22 cellular contexts compared by ENCODE assay signal in genomic region chr21:40099809-40100208, GRCh38.
DNase-seq lines count a peak whose midpoint lies in the region; ATAC-seq, FAIRE-seq and TF ChIP-seq lines count a peak whose summit lies in the region.
"Had no signal": no experiment of that assay in that cellular context is flagged by ENCODE, and none has a peak within 500 bp of the region (broad histone marks: within the 10 kb centered on the region; RNA-seq: fewer than 3 reads in every experiment).

No MANE protein-coding gene starts in this region.

- H3K4me3 Mint-ChIP-seq in naive thymus-derived CD8-positive, alpha-beta T cell: no peak overlapping the region
- H3K4me3 Mint-ChIP-seq: B cell; CD4-positive, CD25-positive, alpha-beta regulatory T cell; CD8-positive, alpha-beta T cell had no signal

- CTCF ChIA-PET in H1 (lab: Charles Lee; ENCODE audit: partially characterized antibody): interaction anchor here (1.7 kb wide), 1 partner anchor 9 kb away, joined by 4 read pairs; no protein-coding TSS in a partner anchor

- no peak overlapping the region for H2BK120ac ChIP-seq in H1 (replicated peaks; ENCODE audit: low read depth, low read length)

- H3K4me1 ChIP-seq in H1 (replicated peaks in 1 of 4; ENCODE audit: control insufficient read depth in 3 of 4, insufficient read depth in 4 of 4, low read length in 3 of 4): peaks cover 0 to 4% (median 0%) of the 10 kb centered on the region in 4 experiments; a peak in 1 of 7 replicates
- H3K4me1 ChIP-seq: BLaER1, Caco-2 had no signal

- H3K56ac ChIP-seq in H1 (replicated peaks; ENCODE audit: insufficient read length, low read depth, low read length): no peak overlapping the region

- FAIRE-seq in H1 (lab: Jason Lieb, UNC): no peak
- FAIRE-seq: A204.1, G401.6, GM12892, H54 had no signal

- H3K36me3 ChIP-seq in H1 (ENCODE audit: control insufficient read depth in 2 of 4, insufficient read depth in 4 of 4, low read length in 3 of 4): no peaks in the 10 kb centered on the region
- H3K36me3 ChIP-seq: BLaER1 had no signal

- POLR2A ChIA-PET in H1 (lab: Charles Lee; ENCODE audit: partially characterized antibody): no interaction called here
- POLR2A ChIA-PET in naive thymus-derived CD8-positive, alpha-beta T cell (lab: Charles Lee): no interaction called here

- no peak overlapping the region for H2BK15ac ChIP-seq in H1 (ENCODE audit: low read length)

- H3K27ac ChIP-seq in H1 (ENCODE audit: low read depth, low read length): no peak overlapping the region
- H3K27ac ChIP-seq: 22Rv1, BLaER1, C4-2B, GM23248 had no signal

- no peak overlapping the region for H3K4ac ChIP-seq in H1 (replicated peaks; ENCODE audit: insufficient read length, low read depth, low read length)

- 97% methylated on average over 3 of the region's 3 CpGs; no CpG with 5 or more reads in 1 of the 2 experiments for WGBS in H1 (ENCODE audit: extremely low coverage in 1 of 2, insufficient coverage in 1 of 2, insufficient read length in 1 of 2, insufficient replicate concordance in 2 of 2, low coverage in 1 of 2, low lambda C conversion rate in 2 of 2, missing lambda C conversion rate in 1 of 2), 2 experiments

- H3K4me3 ChIP-seq in H1 (ENCODE audit: extremely low read depth in 1 of 4, insufficient read depth in 2 of 4, low read depth in 3 of 4, low read length in 4 of 4): no peak overlapping the region
- H3K4me3 ChIP-seq: BLaER1, GM23248 had no signal

- H4K8ac ChIP-seq in H1 (ENCODE audit: extremely low read depth, insufficient read depth, low read length): no peak overlapping the region

- no peak overlapping the region for H2BK5ac ChIP-seq in H1 (ENCODE audit: low read depth, low read length)

- no peak overlapping the region for H4K5ac ChIP-seq in H1 (ENCODE audit: insufficient read length, low read depth, low read length)

- H3K27me3 Mint-ChIP-seq in naive thymus-derived CD8-positive, alpha-beta T cell: peaks cover 0 to 8% (median 3%) of the 10 kb centered on the region in 5 donors
- H3K27me3 Mint-ChIP-seq: B cell; CD4-positive, CD25-positive, alpha-beta regulatory T cell had no signal

- no peak overlapping the region for H3K9ac ChIP-seq in H1 (replicated peaks in 1 of 4; ENCODE audit: extremely low read depth in 1 of 4, low read depth in 3 of 4, low read length in 3 of 4)
- H3K9ac ChIP-seq: BLaER1, GM23248 had no signal

- no peak for TF ChIP-seq RAD21 in H1 (IDR thresholded peaks at IDR 0.05 in 1 of 2, conservative IDR thresholded peaks at IDR 0.05 in 1 of 2; ENCODE audit: low read depth in 2 of 2, low read length in 2 of 2)

- H3K27ac Mint-ChIP-seq in naive thymus-derived CD8-positive, alpha-beta T cell: no peak overlapping the region
- H3K27ac Mint-ChIP-seq: B cell; CD4-positive, CD25-positive, alpha-beta regulatory T cell; CD8-positive, alpha-beta T cell had no signal

- H2BK12ac ChIP-seq in H1 (ENCODE audit: low read depth, low read length): no peak overlapping the region

- H3K4me2 ChIP-seq in H1 (ENCODE audit: insufficient read depth in 1 of 2, low read depth in 2 of 2, low read length in 2 of 2): no peak overlapping the region
- H3K4me2 ChIP-seq: BLaER1 had no signal

- no peak for TF ChIP-seq EP300 in H1 (IDR thresholded peaks at IDR 0.05; ENCODE audit: borderline replicate concordance in 1 of 2, low read depth in 2 of 2, low read length in 2 of 2)

- H4K91ac ChIP-seq in H1 (replicated peaks; ENCODE audit: insufficient read length, low read length): no peak overlapping the region

- H2AFZ ChIP-seq in H1 (ENCODE audit: low read length): peak overlapping the region; percentile 67
- H2AFZ ChIP-seq: GM23248 had no signal

- no peak overlapping the region for H3K14ac ChIP-seq in H1 (ENCODE audit: insufficient read length)

- no peak overlapping the region for H3K18ac ChIP-seq in H1 (ENCODE audit: extremely low read depth, low read length)

- no peaks in the 10 kb centered on the region for H3K79me2 ChIP-seq in H1 (ENCODE audit: control insufficient read depth in 1 of 2, insufficient read depth in 2 of 2, low read length in 2 of 2)

- no peaks in the 10 kb centered on the region for H3K9me3 ChIP-seq in H1 (ENCODE audit: insufficient read depth in 2 of 2, low read depth in 1 of 2, low read length in 1 of 2)
- H3K9me3 ChIP-seq: Caco-2 had no signal

- no peak overlapping the region for H2BK20ac ChIP-seq in H1 (ENCODE audit: low read length)

- no peak overlapping the region for H2AK5ac ChIP-seq in H1 (ENCODE audit: low read depth, low read length)

- no peaks in the 10 kb centered on the region for H3K79me1 ChIP-seq in H1 (ENCODE audit: low read depth, low read length)

- no peak for TF ChIP-seq POLR2A in H1 (IDR thresholded peaks at IDR 0.05; ENCODE audit: control extremely low read depth in 1 of 2, low read depth in 2 of 2, low read length in 2 of 2)

- peaks cover 0 to 21% (median 10%) of the 10 kb centered on the region in 9 donors for H3K9me3 Mint-ChIP-seq in naive thymus-derived CD8-positive, alpha-beta T cell

- H4K20me1 ChIP-seq in H1 (replicated peaks in 1 of 2; ENCODE audit: control insufficient read depth in 1 of 2, insufficient read depth in 2 of 2, low read length in 2 of 2): no peaks in the 10 kb centered on the region
- H4K20me1 ChIP-seq: BLaER1 had no signal

- TF ChIP-seq CTCF in H1 (IDR thresholded peaks at IDR 0.05; ENCODE audit: control extremely low read depth in 1 of 3, insufficient read depth in 1 of 3, low read depth in 1 of 3, low read length in 3 of 3): no peak

- H3K27me3 ChIP-seq in H1 (replicated peaks in 1 of 4; ENCODE audit: control insufficient read depth in 3 of 4, extremely low read depth in 1 of 4, insufficient read depth in 3 of 4, low read length in 3 of 4): no peaks in the 10 kb centered on the region
- H3K27me3 ChIP-seq: BLaER1 had no signal

- H3K4me1 Mint-ChIP-seq in naive thymus-derived CD8-positive, alpha-beta T cell: no peaks in the 10 kb centered on the region
- H3K4me1 Mint-ChIP-seq: B cell; CD4-positive, CD25-positive, alpha-beta regulatory T cell had no signal

- peak; percentile 13 for DNase-seq in DMS53 (lab: John Stamatoyannopoulos, UW)
- no peak for DNase-seq in DMS53 treated with DMSO at 0.1 percent for 48 hours (lab: John Stamatoyannopoulos, UW; ENCODE audit: unreplicated experiment)
- DNase-seq in H1 (ENCODE audit: low read depth in 1 of 2, low spot score in 2 of 2): no peak
- peak; percentile 35 for DNase-seq in iPS-NIHi7 (ENCODE audit: extremely low spot score)
- no peak for DNase-seq in activated CD4-positive, CD25-positive, alpha-beta regulatory T cell treated with anti-CD3 and anti-CD28 coated beads, Interleukin-2, amount 50 U/mL, for 72 hours
- DNase-seq in naive thymus-derived CD8-positive, alpha-beta T cell: no peak
- no peak for DNase-seq in NCI-H187 (lab: John Stamatoyannopoulos, UW)
- no peak for DNase-seq in DMS 273 treated with DMSO at 0.1 percent for 48 hours (lab: John Stamatoyannopoulos, UW)
- DNase-seq: Caco-2; CD4-positive, CD25-positive, alpha-beta regulatory T cell; CD8-positive, alpha-beta T cell; DND-41; GM23248 had no signal

- H3K23me2 ChIP-seq in H1 (ENCODE audit: low read depth, low read length): no peaks in the 10 kb centered on the region

- ATAC-seq in naive thymus-derived CD8-positive, alpha-beta T cell: no peak
- ATAC-seq: CD8-positive, alpha-beta T cell; HCT116 had no signal

- H3K23ac ChIP-seq in H1 (ENCODE audit: insufficient read length): no peak overlapping the region

- H3K36me3 Mint-ChIP-seq in naive thymus-derived CD8-positive, alpha-beta T cell: no peaks in the 10 kb centered on the region
- H3K36me3 Mint-ChIP-seq: CD4-positive, CD25-positive, alpha-beta regulatory T cell; CD8-positive, alpha-beta T cell had no signal

TF ChIP-seq in H1, 55 proteins besides CTCF, POLR2A, EP300 and RAD21:
- no peak for TF ChIP-seq GABPA (IDR thresholded peaks at IDR 0.05; ENCODE audit: borderline replicate concordance, insufficient read depth, low read length)
- TF ChIP-seq KDM1A (IDR thresholded peaks at IDR 0.05; ENCODE audit: borderline replicate concordance, low read length): no peak
- no peak for TF ChIP-seq SIX5 (IDR thresholded peaks at IDR 0.05; ENCODE audit: low read depth, low read length)
- no peak for TF ChIP-seq MAX (IDR thresholded peaks at IDR 0.05)
- no peak for TF ChIP-seq TAF7 (optimal IDR thresholded peaks at IDR 0.05; ENCODE audit: borderline replicate concordance, low read depth, low read length)
- TF ChIP-seq ZNF274 (IDR thresholded peaks at IDR 0.05; ENCODE audit: borderline replicate concordance, extremely low read depth, low read length): no peak

Comparison
In these comparisons a context has a peak if more than half of its experiments do, and no peak if none do; other contexts are left out.
1. DNase-seq: peak in DMS53 (single experiment) and iPS-NIHi7 (single experiment); none in DMS53 treated with DMSO at 0.1 percent for 48 hours (single experiment), H1 (0 of 2), activated CD4-positive, CD25-positive, alpha-beta regulatory T cell treated with anti-CD3 and anti-CD28 coated beads, Interleukin-2, amount 50 U/mL, for 72 hours (single experiment), naive thymus-derived CD8-positive, alpha-beta T cell (0 of 10), NCI-H187 (0 of 2) and DMS 273 treated with DMSO at 0.1 percent for 48 hours (single experiment).